ENCODE assay signal across 22 cellular contexts in the genomic region with DNA sequence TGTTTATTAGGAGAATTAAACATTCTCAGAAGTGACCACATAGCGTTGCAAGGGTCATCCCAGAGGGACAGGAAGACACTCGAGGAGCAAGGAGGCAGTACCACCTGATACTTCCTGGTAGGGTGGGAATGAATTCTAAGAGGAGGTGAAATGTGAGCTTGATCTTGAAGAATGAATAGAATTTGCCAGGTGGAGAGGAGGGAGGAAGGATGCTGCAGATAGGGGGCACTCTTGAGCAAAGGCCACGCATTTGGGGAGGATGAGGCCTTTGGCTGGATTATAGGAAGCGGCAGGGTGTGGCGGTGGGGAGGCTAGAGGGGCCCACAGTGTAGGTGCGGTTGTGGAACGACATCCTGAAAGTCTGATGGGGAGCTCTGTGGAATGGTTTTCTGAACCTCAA. TPM values are rescaled to one million over a fixed set of nuclear protein-coding genes. Genes with fewer than 3 reads are reported as not detected.
DNase-seq lines count a peak whose midpoint lies in the region; FAIRE-seq and TF ChIP-seq lines count a peak whose summit lies in the region.
"Had no signal": no experiment of that assay in that cellular context is flagged by ENCODE, and none has a peak within 500 bp of the region (broad histone marks: within the 10 kb centered on the region; RNA-seq: fewer than 3 reads in every experiment).

No MANE protein-coding gene starts in this region.

- no peak overlapping the region for H3K4me3 Mint-ChIP-seq in HFFc6
- no peak overlapping the region for H3K4me3 Mint-ChIP-seq in activated T-helper 2 cell treated with anti-CD3 and anti-CD28 coated beads, Interferon-gamma antibody, Interleukin-2, Interleukin-4, amounts not matched to agents 10 μg/mL and 5 μg/mL and 100 μg/mL, durations not matched to agents 14 hours and 24 hours and 36 hours (ENCODE audit: low read depth)
- H3K4me3 Mint-ChIP-seq: activated CD8-positive, alpha-beta T cell treated with anti-CD3 and anti-CD28 coated beads, Interleukin-2, amount 10 ng/mL, durations not matched to agents 7 days and 5 days; activated T-cell treated with anti-CD3 and anti-CD28 coated beads, Interleukin-2, amount 50 U/mL, for 4 hours; B cell; natural killer cell treated with Interleukin-12 subunit alpha and Interleukin-12 subunit beta and Interleukin-15 and Interleukin-18, amount 100 ng/mL, for 72 hours had no signal

- DNase-seq in GM06990 (ENCODE audit: extremely low read depth, insufficient read length) = no peak
- no peak for DNase-seq in HFFc6
- no peak for DNase-seq in bronchial epithelial cell (ENCODE audit: low read depth)
- peak; percentile 12 for DNase-seq in mesenteric fat pad (ENCODE audit: low spot score)
- no peak for DNase-seq in activated T-helper 2 cell treated with anti-CD3 and anti-CD28 coated beads, Interferon-gamma antibody, Interleukin-2, Interleukin-4, amounts not matched to agents 10 μg/mL and 5 μg/mL and 100 μg/mL, durations not matched to agents 14 hours and 24 hours and 36 hours (ENCODE audit: low spot score)
- DNase-seq in 8988T = no peak
- DNase-seq in NCI-H1092 treated with DMSO at 0.1 percent for 48 hours (lab: John Stamatoyannopoulos, UW) = no peak
- DNase-seq: activated CD8-positive, alpha-beta T cell treated with anti-CD3 and anti-CD28 coated beads, Interleukin-2, amount 10 ng/mL, durations not matched to agents 7 days and 5 days; activated T-cell treated with anti-CD3 and anti-CD28 coated beads, Interleukin-2, amount 50 U/mL, for 4 hours; central memory CD4-positive, alpha-beta T cell; effector CD4-positive, alpha-beta T cell; GDM1; kidney glomerular epithelial cell; mesendoderm; NCI-H187 treated with DMSO at 0.1 percent for 48 hours; NCI-H446; stimulated activated CD8-positive, alpha-beta memory T cell treated with anti-CD3 and anti-CD28 coated beads, Interleukin-4, amount 100 ng/mL, for 48 hours; T-helper 1 cell had no signal

- H3K27me3 Mint-ChIP-seq in HFFc6 (ENCODE audit: insufficient read depth) = no peaks in the 10 kb centered on the region; the same call in 1 of the 2 replicates
- no peaks in the 10 kb centered on the region for H3K27me3 Mint-ChIP-seq in activated T-helper 2 cell treated with anti-CD3 and anti-CD28 coated beads, Interferon-gamma antibody, Interleukin-2, Interleukin-4, amounts not matched to agents 10 μg/mL and 5 μg/mL and 100 μg/mL, durations not matched to agents 14 hours and 24 hours and 36 hours (ENCODE audit: low read depth)
- H3K27me3 Mint-ChIP-seq: B cell; natural killer cell treated with Interleukin-12 subunit alpha and Interleukin-12 subunit beta and Interleukin-15 and Interleukin-18, amount 100 ng/mL, for 72 hours had no signal

- H3K4me3 ChIP-seq in GM06990 (replicated peaks; ENCODE audit: low read depth, low read length) (no peak overlapping the region), bronchial epithelial cell (ENCODE audit: low read depth, low read length) (no peak overlapping the region)
- H3K4me3 ChIP-seq: hepatocyte, vagina had no signal

- no peaks in the 10 kb centered on the region; the same call in 1 of the 2 replicates for H3K36me3 ChIP-seq in GM06990 (ENCODE audit: control insufficient read depth, insufficient read depth, low read length)
- H3K36me3 ChIP-seq in bronchial epithelial cell (ENCODE audit: control insufficient read depth, insufficient read depth, low read length) = peaks cover 4% of the 10 kb centered on the region

- no peak overlapping the region for H3K27ac Mint-ChIP-seq in HFFc6
- H3K27ac Mint-ChIP-seq in activated T-helper 2 cell treated with anti-CD3 and anti-CD28 coated beads, Interferon-gamma antibody, Interleukin-2, Interleukin-4, amounts not matched to agents 10 μg/mL and 5 μg/mL and 100 μg/mL, durations not matched to agents 14 hours and 24 hours and 36 hours = no peak overlapping the region
- H3K27ac Mint-ChIP-seq: activated CD8-positive, alpha-beta T cell treated with anti-CD3 and anti-CD28 coated beads, Interleukin-2, amount 10 ng/mL, durations not matched to agents 7 days and 5 days; B cell; natural killer cell treated with Interleukin-12 subunit alpha and Interleukin-12 subunit beta and Interleukin-15 and Interleukin-18, amount 100 ng/mL, for 72 hours had no signal

- no peak for FAIRE-seq in bronchial epithelial cell (lab: Jason Lieb, UNC)

- peaks cover 5% of the 10 kb centered on the region; the same call in 1 of the 2 replicates for H3K9me3 Mint-ChIP-seq in HFFc6
- no peaks in the 10 kb centered on the region for H3K9me3 Mint-ChIP-seq in activated T-helper 2 cell treated with anti-CD3 and anti-CD28 coated beads, Interferon-gamma antibody, Interleukin-2, Interleukin-4, amounts not matched to agents 10 μg/mL and 5 μg/mL and 100 μg/mL, durations not matched to agents 14 hours and 24 hours and 36 hours
- H3K9me3 Mint-ChIP-seq: natural killer cell treated with Interleukin-12 subunit alpha and Interleukin-12 subunit beta and Interleukin-15 and Interleukin-18, amount 100 ng/mL, for 72 hours had no signal

- peaks cover 54% of the 10 kb centered on the region for H3K36me3 Mint-ChIP-seq in HFFc6 (ENCODE audit: low read depth)
- no peaks in the 10 kb centered on the region for H3K36me3 Mint-ChIP-seq in activated T-helper 2 cell treated with anti-CD3 and anti-CD28 coated beads, Interferon-gamma antibody, Interleukin-2, Interleukin-4, amounts not matched to agents 10 μg/mL and 5 μg/mL and 100 μg/mL, durations not matched to agents 14 hours and 24 hours and 36 hours (ENCODE audit: low read depth)

- no peaks in the 10 kb centered on the region for H3K4me1 Mint-ChIP-seq in HFFc6 (ENCODE audit: low read depth)
- H3K4me1 Mint-ChIP-seq in activated T-helper 2 cell treated with anti-CD3 and anti-CD28 coated beads, Interferon-gamma antibody, Interleukin-2, Interleukin-4, amounts not matched to agents 10 μg/mL and 5 μg/mL and 100 μg/mL, durations not matched to agents 14 hours and 24 hours and 36 hours (ENCODE audit: low read depth) = no peaks in the 10 kb centered on the region
- H3K4me1 Mint-ChIP-seq: B cell had no signal

- H3K27me3 ChIP-seq in GM06990 (replicated peaks; ENCODE audit: control insufficient read depth, insufficient read depth, low read length) (no peaks in the 10 kb centered on the region), bronchial epithelial cell (ENCODE audit: control insufficient read depth, insufficient read depth, low read length) (no peaks in the 10 kb centered on the region)
- H3K27me3 ChIP-seq: hepatocyte, vagina had no signal

- intact Hi-C loops in activated T-helper 2 cell treated with anti-CD3 and anti-CD28 coated beads, Interferon-gamma antibody, Interleukin-2, Interleukin-4, amounts not matched to agents 10 μg/mL and 5 μg/mL and 100 μg/mL, durations not matched to agents 14 hours and 24 hours and 36 hours (cut with micrococcal nuclease) = no loop called here

- TF ChIP-seq CTCF in GM06990 (IDR thresholded peaks at IDR 0.05; ENCODE audit: insufficient read depth, low read length, poor library complexity, severe bottlenecking) (peak; percentile 13), HFFc6 (IDR thresholded peaks at IDR 0.05) (peak; percentile 50), bronchial epithelial cell (IDR thresholded peaks at IDR 0.05; ENCODE audit: insufficient read depth, low read length, severe bottlenecking) (peak; percentile 13)

RNA-seq across cellular contexts. Expression of gene CHCHD6, which starts 33.5 kb away (rescaled TPM):
- total RNA-seq in HFFc6 (2021; fragmentation: NEBNext Ultra II Directional; extraction: Animal tissue kit (Norgen Biotek cat#: 25700)) = 10 to 100 TPM; 18.6 to 22.9 (median 19.9) TPM
- total RNA-seq in bronchial epithelial cell (25.5 and 36.6 TPM in 2 replicates), mesenteric fat pad (10.9 TPM)
- 9.1 and 15.7 TPM in 2 replicates for total RNA-seq in activated T-helper 2 cell treated with anti-CD3 and anti-CD28 coated beads, Interferon-gamma antibody, Interleukin-2, Interleukin-4, amounts not matched to agents 10 μg/mL and 5 μg/mL and 100 μg/mL, durations not matched to agents 14 hours and 24 hours and 36 hours
